ENCODE assay signal across 21 cellular contexts in genomic region chr15:66486887-66487286, GRCh38.
"Had no signal": no experiment of that assay in that cellular context is flagged by ENCODE, and none has a peak within 500 bp of the region (broad histone marks: within the 10 kb centered on the region; RNA-seq: fewer than 3 reads in every experiment).

No MANE protein-coding gene starts in this region.

- H3K4me3 Mint-ChIP-seq: naive thymus-derived CD4-positive, alpha-beta T cell; nephron; stimulated activated effector memory CD8-positive, alpha-beta T cell treated with anti-CD3 and anti-CD28 coated beads, Interleukin-12 subunit alpha, Interleukin-12 subunit beta, amount 100 ng/mL, for 72 hours; stimulated activated naive CD8-positive, alpha-beta T cell treated with anti-CD3 and anti-CD28 coated beads, Interleukin-15, Interleukin-2, amounts not matched to agents 100 ng/mL and 50 ng/mL, for 24 hours had no signal

- H3K4me3 ChIP-seq: gastrocnemius medialis, prostate gland, right atrium auricular region, sigmoid colon, suprapubic skin, transverse colon, upper lobe of right lung, uterus had no signal

- ATAC-seq: esophagus mucosa; gastrocnemius medialis; naive thymus-derived CD4-positive, alpha-beta T cell; stimulated activated effector memory CD8-positive, alpha-beta T cell treated with anti-CD3 and anti-CD28 coated beads, Interleukin-12 subunit alpha, Interleukin-12 subunit beta, amount 100 ng/mL, for 72 hours; upper lobe of right lung had no signal

- H3K27ac ChIP-seq: epithelial cell of prostate, gastrocnemius medialis, prostate gland, right atrium auricular region, sigmoid colon, suprapubic skin, transverse colon, upper lobe of right lung, uterus had no signal

- H3K27me3 ChIP-seq: gastrocnemius medialis, right atrium auricular region, sigmoid colon, suprapubic skin, transverse colon, upper lobe of right lung, uterus had no signal

- H3K27me3 Mint-ChIP-seq: naive thymus-derived CD4-positive, alpha-beta T cell; stimulated activated naive CD8-positive, alpha-beta T cell treated with anti-CD3 and anti-CD28 coated beads, Interleukin-15, Interleukin-2, amounts not matched to agents 100 ng/mL and 50 ng/mL, for 24 hours had no signal

- DNase-seq: cortex of kidney; foreskin fibroblast; gastrocnemius medialis; mesendoderm; midbrain; naive thymus-derived CD4-positive, alpha-beta T cell; nucleus accumbens; sigmoid colon; stimulated activated CD4-positive, alpha-beta T cell treated with anti-CD3 and anti-CD28 coated beads, Interleukin-2, amount 100 ng/mL, for 24 hours; stimulated activated CD4-positive, alpha-beta T cell treated with anti-CD3 and anti-CD28 coated beads, Interleukin-4, amount 100 ng/mL, for 24 hours; transverse colon; upper lobe of right lung; uterus had no signal

- H3K4me1 Mint-ChIP-seq: nephron had no signal

- H3K27ac Mint-ChIP-seq: nephron; stimulated activated effector memory CD8-positive, alpha-beta T cell treated with anti-CD3 and anti-CD28 coated beads, Interleukin-12 subunit alpha, Interleukin-12 subunit beta, amount 100 ng/mL, for 72 hours; stimulated activated naive CD8-positive, alpha-beta T cell treated with anti-CD3 and anti-CD28 coated beads, Interleukin-15, Interleukin-2, amounts not matched to agents 100 ng/mL and 50 ng/mL, for 24 hours had no signal

- H3K9me3 Mint-ChIP-seq: naive thymus-derived CD4-positive, alpha-beta T cell; nephron; stimulated activated effector memory CD8-positive, alpha-beta T cell treated with anti-CD3 and anti-CD28 coated beads, Interleukin-12 subunit alpha, Interleukin-12 subunit beta, amount 100 ng/mL, for 72 hours; stimulated activated naive CD8-positive, alpha-beta T cell treated with anti-CD3 and anti-CD28 coated beads, Interleukin-15, Interleukin-2, amounts not matched to agents 100 ng/mL and 50 ng/mL, for 24 hours had no signal

- H3K4me1 ChIP-seq: prostate gland, sigmoid colon, transverse colon, upper lobe of right lung, uterus had no signal

- H3K9me3 ChIP-seq: gastrocnemius medialis, prostate gland, right atrium auricular region, sigmoid colon, suprapubic skin, transverse colon, upper lobe of right lung, uterus had no signal

- H3K36me3 ChIP-seq: prostate gland, uterus had no signal
